ENCODE assay signal across 33 cellular contexts in the genomic region with DNA sequence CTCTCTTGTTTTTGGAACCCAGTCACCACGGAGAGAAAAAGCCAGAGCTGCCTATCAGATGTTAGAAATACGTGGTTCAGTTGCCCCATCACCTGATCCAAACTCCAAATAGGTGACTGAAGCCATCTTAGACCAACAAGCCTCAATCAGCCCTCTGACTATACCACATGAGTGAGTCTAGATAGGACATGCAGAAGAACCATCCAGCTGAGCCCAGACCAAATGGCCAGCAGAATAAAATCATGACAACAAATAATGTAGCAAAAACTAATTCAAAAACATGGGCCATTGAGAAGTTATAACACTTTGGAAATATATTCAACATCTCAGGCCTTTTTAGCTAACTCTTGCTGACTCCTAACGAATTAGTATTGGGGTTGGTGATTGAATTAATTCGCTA.
"Had no signal": no experiment of that assay in that cellular context is flagged by ENCODE, and none has a peak within 500 bp of the region (broad histone marks: within the 10 kb centered on the region; RNA-seq: fewer than 3 reads in every experiment).

No MANE protein-coding gene starts in this region.

- FAIRE-seq: bronchial epithelial cell, TTC549 had no signal

- H3K27ac ChIP-seq: ascending aorta, cardiac muscle cell, WERI-Rb-1 had no signal

- H3K4me1 ChIP-seq: ascending aorta had no signal

- H3K4me3 ChIP-seq: ascending aorta, cardiac muscle cell had no signal

- ATAC-seq: activated CD4-positive, alpha-beta T cell treated with anti-CD3 and anti-CD28 coated beads for 36 hours; activated CD4-positive, CD25-positive, alpha-beta regulatory T cell treated with anti-CD3 and anti-CD28 coated beads, Interleukin-2, amount 50 U/mL, for 24 hours; activated CD8-positive, alpha-beta memory T cell treated with anti-CD3 and anti-CD28 coated beads, Interleukin-2, amount 10 ng/mL, durations not matched to agents 7 days and 5 days; activated CD8-positive, alpha-beta T cell treated with anti-CD3 and anti-CD28 coated beads, Interleukin-2, amount 10 ng/mL, durations not matched to agents 7 days and 5 days; activated naive CD8-positive, alpha-beta T cell treated with anti-CD3 and anti-CD28 coated beads, Interleukin-2, amount 50 U/mL, for 24 hours; WTC11 had no signal

- H3K27me3 ChIP-seq: ascending aorta, cardiac muscle cell had no signal

- DNase-seq: activated CD4-positive, alpha-beta memory T cell treated with anti-CD3 and anti-CD28 coated beads, Interleukin-2, amount 10 ng/mL, durations not matched to agents 7 days and 5 days; activated CD4-positive, alpha-beta T cell treated with anti-CD3 and anti-CD28 coated beads for 1 hour; activated CD4-positive, alpha-beta T cell treated with anti-CD3 and anti-CD28 coated beads for 36 hours; activated CD4-positive, alpha-beta T cell treated with anti-CD3 and anti-CD28 coated beads for 48 hours; activated CD4-positive, alpha-beta T cell treated with anti-CD3 and anti-CD28 coated beads, Interleukin-2, amount 10 ng/mL, durations not matched to agents 7 days and 5 days; activated CD4-positive, alpha-beta T cell treated with anti-CD3 and anti-CD28 coated beads, Interleukin-2, amount 50 U/mL, for 48 hours; activated CD4-positive, CD25-positive, alpha-beta regulatory T cell; activated CD8-positive, alpha-beta memory T cell treated with anti-CD3 and anti-CD28 coated beads for 24 hours; activated CD8-positive, alpha-beta memory T cell treated with anti-CD3 and anti-CD28 coated beads, Interleukin-2, amount 10 ng/mL, durations not matched to agents 7 days and 5 days; activated CD8-positive, alpha-beta memory T cell treated with anti-CD3 and anti-CD28 coated beads, Interleukin-2, amount 50 U/mL, for 48 hours; activated CD8-positive, alpha-beta T cell treated with anti-CD3 and anti-CD28 coated beads, Interleukin-2, amount 10 ng/mL, durations not matched to agents 7 days and 5 days; activated effector memory CD4-positive, alpha-beta T cell treated with Interleukin-2 at 50 U/mL for 16 hours; activated gamma-delta T cell; activated naive CD4-positive, alpha-beta T cell treated with anti-CD3 and anti-CD28 coated beads, Interleukin-2, amount 10 ng/mL, durations not matched to agents 7 days and 5 days; activated naive CD4-positive, alpha-beta T cell treated with Interleukin-2 at 50 U/mL for 16 hours; activated naive CD8-positive, alpha-beta T cell treated with anti-CD3 and anti-CD28 coated beads, Interleukin-2, amount 10 ng/mL, durations not matched to agents 7 days and 5 days; activated naive CD8-positive, alpha-beta T cell treated with anti-CD3 and anti-CD28 coated beads, Interleukin-2, amount 50 U/mL, for 24 hours; activated T-cell treated with anti-CD3 and anti-CD28 coated beads, Interleukin-2, amount 50 U/mL, for 24 hours; activated T-cell treated with anti-CD3 and anti-CD28 coated beads, Interleukin-2, amount 50 U/mL, for 48 hours; amygdala; anterior cingulate cortex; caudate nucleus; cerebellar nuclear complex; T-helper 1 cell; T-helper 2 cell; T-helper 9 cell; WERI-Rb-1 had no signal

- H3K36me3 ChIP-seq: ascending aorta, cardiac muscle cell, WERI-Rb-1 had no signal
